10 cellular contexts compared by ENCODE assay signal in the genomic region with DNA sequence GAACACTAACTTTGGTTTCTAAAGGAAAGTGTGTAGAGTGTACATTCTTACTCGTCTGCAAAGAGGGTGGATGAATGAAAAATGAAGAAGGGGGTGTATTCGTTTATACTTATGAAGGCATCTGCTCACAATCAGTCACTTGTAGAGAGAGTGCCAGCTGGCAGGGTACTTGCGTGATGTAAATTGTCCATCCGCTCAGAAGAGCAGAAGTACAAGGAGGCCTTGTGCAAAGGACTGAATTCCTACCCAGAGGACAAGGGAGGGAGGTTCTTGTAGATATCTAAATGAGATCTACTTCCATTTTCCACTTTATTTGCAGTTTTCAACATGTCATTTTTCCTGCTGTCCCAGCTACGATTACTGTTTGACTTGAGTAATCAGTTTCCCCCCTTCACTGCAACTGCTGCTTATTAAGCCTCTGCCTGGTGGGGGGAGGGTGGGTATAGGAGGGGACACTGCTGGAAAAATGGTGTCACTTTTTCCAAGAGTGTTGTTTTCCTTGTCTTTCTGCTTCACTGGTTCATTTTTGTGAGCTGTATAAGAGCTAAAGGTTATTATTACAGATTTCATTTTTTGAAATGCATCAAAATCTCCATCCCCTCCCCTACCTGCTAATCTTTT.
DNase-seq lines count a peak whose midpoint lies in the region; ATAC-seq and TF ChIP-seq lines count a peak whose summit lies in the region.
"Had no signal": no experiment of that assay in that cellular context is flagged by ENCODE, and none has a peak within 500 bp of the region (broad histone marks: within the 10 kb centered on the region; RNA-seq: fewer than 3 reads in every experiment).

No MANE protein-coding gene starts in this region.

- no peaks in the 10 kb centered on the region for H3K9me3 Mint-ChIP-seq in neural crest cell

- H3K27me3 ChIP-seq in A673 (replicated peaks; ENCODE audit: insufficient read depth, low read depth, low read length, poor library complexity), result no peaks in the 10 kb centered on the region

- intact Hi-C loops in A673 (cut with micrococcal nuclease; ENCODE audit: unreplicated experiment), result no loop called here
- intact Hi-C loops in posterior vena cava (cut with DNase I), result no loop called here

- ATAC-seq in HG03432 (IDR thresholded peaks at IDR 0.05; ENCODE audit: unreplicated experiment), result no peak
- ATAC-seq in HG03097 (IDR thresholded peaks at IDR 0.05; ENCODE audit: low FRiP score, unreplicated experiment), result no peak

- BruUV-seq in A673 (replicated peaks; lab: Mats Ljungman, UMichigan), result no TSS peak

- DNase-seq in A673 (ENCODE audit: low spot score) (peak; percentile 25), NCI-H1694 (lab: John Stamatoyannopoulos, UW) (peak; percentile 59), fibroblast of pulmonary artery (ENCODE audit: low read depth) (peak; percentile 83), neural crest cell (ENCODE audit: low read depth, low spot score) (no peak), posterior vena cava (ENCODE audit: low spot score) (no peak), KG1 (lab: John Stamatoyannopoulos, UW) (no peak)
- DNase-seq: activated CD4-positive, alpha-beta T cell treated with anti-CD3 and anti-CD28 coated beads for 48 hours; occipital lobe had no signal

- no peak overlapping the region for H3K4me3 ChIP-seq in A673 (ENCODE audit: low read depth, low read length, poor library complexity, severe bottlenecking)
- H3K4me3 ChIP-seq in fibroblast of pulmonary artery (replicated peaks; ENCODE audit: low read depth, low read length), result no peak overlapping the region

- TF ChIP-seq CTCF in A673 (conservative IDR thresholded peaks at IDR 0.05; ENCODE audit: low read depth, low read length), result no peak
- TF ChIP-seq CTCF in fibroblast of pulmonary artery (IDR thresholded peaks at IDR 0.05; ENCODE audit: low read length, missing control alignments), result no peak
- TF ChIP-seq CTCF in neural crest cell (conservative IDR thresholded peaks at IDR 0.05), result no peak

- H3K9me3 ChIP-seq in A673 (ENCODE audit: low read depth, low read length, poor library complexity, severe bottlenecking), result no peaks in the 10 kb centered on the region

- peaks cover 36% of the 10 kb centered on the region for H3K4me1 ChIP-seq in A673 (ENCODE audit: insufficient read depth, low read length, poor library complexity, severe bottlenecking)

- POLR2A ChIA-PET in A673 (lab: Charles Lee; ENCODE audit: low non-redundant PET), result no interaction called here

- CTCF ChIA-PET in A673 (lab: Charles Lee), result interaction anchor here (0.6 kb wide), 1 partner anchor 431 kb away, joined by 4 read pairs; no protein-coding TSS in a partner anchor

- H3K4me3 Mint-ChIP-seq in neural crest cell, result peak overlapping the region; percentile 78

- peaks cover 53% of the 10 kb centered on the region for H3K4me1 Mint-ChIP-seq in neural crest cell

- H3K27me3 Mint-ChIP-seq in neural crest cell (ENCODE audit: low read depth), result no peaks in the 10 kb centered on the region

- no peak overlapping the region for H3K27ac ChIP-seq in A673 (ENCODE audit: low read depth, low read length, poor library complexity, severe bottlenecking)

- no peaks in the 10 kb centered on the region for H3K36me3 Mint-ChIP-seq in neural crest cell (ENCODE audit: low read depth)

- peak overlapping the region; percentile 92 for H3K27ac Mint-ChIP-seq in neural crest cell (ENCODE audit: unreplicated experiment)

- no peaks in the 10 kb centered on the region for H3K36me3 ChIP-seq in A673 (ENCODE audit: insufficient read depth, low read length, poor library complexity, severe bottlenecking)

Comparison
In these comparisons a context has a peak if more than half of its experiments do, and no peak if none do; other contexts are left out.
1. DNase-seq: peak in A673 (single experiment), NCI-H1694 (single experiment) and fibroblast of pulmonary artery (single experiment); none in neural crest cell (single experiment), posterior vena cava (single experiment) and KG1 (single experiment).